ENCODE assay signal across 12 cellular contexts in the genomic region with DNA sequence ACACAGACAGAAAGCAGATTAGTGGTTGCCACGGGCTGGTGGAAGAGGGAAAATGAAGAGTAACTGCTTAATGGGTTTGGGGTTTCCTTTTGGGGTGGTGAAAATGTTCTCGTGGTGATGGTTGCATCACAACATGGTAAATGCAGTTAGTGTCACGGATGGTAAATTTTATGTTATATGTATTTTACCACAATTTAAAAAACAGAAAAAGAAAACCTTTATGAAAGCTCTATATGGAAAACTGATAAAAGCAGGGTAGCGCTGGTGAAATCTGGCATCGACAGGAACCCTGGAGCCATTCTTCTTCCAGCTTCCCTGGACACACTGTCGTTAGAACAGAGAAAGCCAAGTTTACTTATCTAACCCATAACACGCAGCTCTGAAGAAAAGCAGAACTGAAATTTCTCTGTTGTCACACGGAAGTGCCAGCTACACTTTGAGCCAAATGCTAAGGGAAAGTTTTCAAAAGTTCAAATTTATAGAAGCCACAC.
DNase-seq lines count a peak whose midpoint lies in the region; ATAC-seq and TF ChIP-seq lines count a peak whose summit lies in the region.
"Had no signal": no experiment of that assay in that cellular context is flagged by ENCODE, and none has a peak within 500 bp of the region (broad histone marks: within the 10 kb centered on the region; RNA-seq: fewer than 3 reads in every experiment).

No MANE protein-coding gene starts in this region.

- H3K4me1 ChIP-seq in spleen = peaks cover 0 to 18% (median 0%) of the 10 kb centered on the region in 6 donors
- H3K4me1 ChIP-seq: thyroid gland had no signal

- peaks cover 4% of the 10 kb centered on the region for H3K27me3 Mint-ChIP-seq in memory B cell

- in situ Hi-C loops in KBM-7 (cut with MboI; ENCODE audit: low pct_unique_long_range_greater_than_20kb, low sequenced_read_pairs) = no loop called here

- peaks cover 14% of the 10 kb centered on the region for H3K4me1 Mint-ChIP-seq in memory B cell

- H3K9me3 ChIP-seq in spleen = no peaks in the 10 kb centered on the region
- H3K9me3 ChIP-seq: thyroid gland had no signal

- H3K4me3 Mint-ChIP-seq in memory B cell = peak overlapping the region; percentile 27

- TF ChIP-seq CTCF in spleen (IDR thresholded peaks at IDR 0.05 in 8 of 11, conservative IDR thresholded peaks at IDR 0.05 in 3 of 11) = no peak

- H3K9me3 Mint-ChIP-seq in memory B cell = peaks cover 3% of the 10 kb centered on the region

- peaks cover 0 to 8% (median 0%) of the 10 kb centered on the region in 7 donors for H3K27me3 ChIP-seq in spleen (replicated peaks in 1 of 7)
- H3K27me3 ChIP-seq: thyroid gland had no signal

- ATAC-seq in GM19035 (IDR thresholded peaks at IDR 0.05; ENCODE audit: unreplicated experiment) (peak; percentile 77), HG02759 (IDR thresholded peaks at IDR 0.05; ENCODE audit: unreplicated experiment) (peak; percentile 84), memory B cell (ENCODE audit: low read depth) (peak; percentile 88)
- ATAC-seq in stimulated activated naive CD8-positive, alpha-beta T cell treated with anti-CD3 and anti-CD28 coated beads, Interleukin-15, Interleukin-2, amounts not matched to agents 100 U/mL and 50 U/mL, for 24 hours = no peak

- peak; percentile 38 for DNase-seq in KBM-7
- DNase-seq in memory B cell (ENCODE audit: low spot score in 2 of 2) = peak in 1 of 2 donors; percentile 2
- no peak for DNase-seq in spleen
- DNase-seq in NCI-H2227 treated with DMSO at 0.1 percent for 48 hours (lab: John Stamatoyannopoulos, UW) = no peak
- no peak for DNase-seq in middle frontal gyrus (ENCODE audit: extremely low spot score, low spot score)
- no peak for DNase-seq in stimulated activated naive CD8-positive, alpha-beta T cell treated with anti-CD3 and anti-CD28 coated beads, Interleukin-15, Interleukin-2, amounts not matched to agents 100 U/mL and 50 U/mL, for 24 hours
- DNase-seq: mesenchymal stem cell, NCI-H69, thyroid gland, WERI-Rb-1 had no signal

- no peak for TF ChIP-seq POLR2A in spleen (IDR thresholded peaks at IDR 0.05)

- H3K27ac ChIP-seq in spleen = no peak overlapping the region
- H3K27ac ChIP-seq: thyroid gland, WERI-Rb-1 had no signal

- H3K36me3 ChIP-seq in spleen = no peaks in the 10 kb centered on the region
- H3K36me3 ChIP-seq: thyroid gland, WERI-Rb-1 had no signal

- intact Hi-C loops in spleen (cut with DNase I; ENCODE audit: low total_unique reads) = no loop called here

- H3K27ac Mint-ChIP-seq in memory B cell = peak overlapping the region; percentile 61

- no peaks in the 10 kb centered on the region for H3K36me3 Mint-ChIP-seq in memory B cell

- 30 to 39% (median 33%) methylated on average over 8 of the region's 8 CpGs for WGBS in spleen, 5 donors

- H3K4me3 ChIP-seq in spleen = no peak overlapping the region
- H3K4me3 ChIP-seq: thyroid gland had no signal
